1 cellular context compared by ENCODE assay signal in the genomic region with DNA sequence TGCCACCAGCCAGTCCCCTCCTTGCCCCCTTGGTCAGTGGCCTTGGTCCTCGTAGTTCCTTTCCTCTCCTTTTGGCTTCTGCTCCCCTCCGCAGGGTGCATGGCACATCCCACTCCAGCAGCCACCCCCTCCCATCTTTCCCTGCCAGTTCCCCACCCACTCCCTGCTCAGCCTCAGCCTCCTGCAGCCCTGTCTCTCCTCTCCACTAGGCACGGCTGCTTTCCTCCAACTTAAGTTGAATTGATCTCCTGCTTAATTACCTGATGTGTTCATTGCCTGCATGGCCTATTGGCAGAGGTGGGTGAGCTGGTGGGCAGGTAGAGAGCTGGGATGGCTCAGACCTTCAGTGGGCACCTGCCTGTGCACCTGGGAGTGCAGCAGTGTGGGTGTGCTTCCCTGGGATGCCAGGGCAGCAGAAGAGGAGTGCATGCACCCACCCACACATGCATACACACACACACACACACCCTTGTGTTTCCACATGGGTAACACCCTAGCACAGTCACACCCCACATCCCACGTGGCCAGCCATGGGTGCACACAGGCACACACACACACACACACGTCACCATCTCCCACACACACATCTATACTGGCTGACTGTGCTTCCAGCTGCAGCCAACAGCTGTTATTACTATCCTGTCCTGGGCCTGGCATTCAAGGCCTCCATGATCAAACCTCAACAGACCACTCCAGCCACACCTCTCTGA.
TF ChIP-seq lines count a peak whose summit lies in the region.

No MANE protein-coding gene starts in this region.

TF ChIP-seq in IMR-90, 13 proteins besides CTCF, POLR2A, EP300 and RAD21:
- TF ChIP-seq MAFK (IDR thresholded peaks at IDR 0.05; ENCODE audit: low read depth, low read length) (no peak), USF2 (IDR thresholded peaks at IDR 0.05; ENCODE audit: low read depth, low read length) (peak; percentile 22; the same call in 1 of the 2 replicates)
